22 cellular contexts compared by ENCODE assay signal in genomic region chr6:40011844-40012243, GRCh38.
A peak's percentile ranks its signal among the peaks of the same experiment; 100 is the strongest.
DNase-seq lines count a peak whose midpoint lies in the region; ATAC-seq, FAIRE-seq and TF ChIP-seq lines count a peak whose summit lies in the region.
"Had no signal": no experiment of that assay in that cellular context is flagged by ENCODE, and none has a peak within 500 bp of the region (broad histone marks: within the 10 kb centered on the region; RNA-seq: fewer than 3 reads in every experiment).

No MANE protein-coding gene starts in this region.

- CTCF ChIA-PET in K562 (lab: Yijun Ruan, JAX; ENCODE audit: low intra/inter-chr PET ratio), result no interaction called here

- BruUV-seq in K562 (replicated peaks; lab: Mats Ljungman, UMichigan), result no TSS peak

- 11% methylated on average over 4 of the region's 4 CpGs for WGBS in K562 (ENCODE audit: insufficient coverage, low coverage, missing lambda C conversion rate)
- 82% methylated on average over 4 of the region's 4 CpGs for WGBS in esophagus muscularis mucosa
- no CpG with 5 or more reads among the region's 4 CpGs for WGBS in trophoblast cell (ENCODE audit: extremely low coverage, insufficient coverage, insufficient read length)
- WGBS in mesenchymal stem cell, result 73% methylated on average over 4 of the region's 4 CpGs

- H3K27me3 ChIP-seq in K562 (ENCODE audit: control insufficient read depth in 2 of 2, insufficient read depth in 2 of 2, low read length in 2 of 2) (no peaks in the 10 kb centered on the region), esophagus muscularis mucosa (no peaks in the 10 kb centered on the region), trophoblast cell (ENCODE audit: insufficient read depth, low read length) (no peaks in the 10 kb centered on the region), mesenchymal stem cell (ENCODE audit: control insufficient read depth in 1 of 2, insufficient read depth in 1 of 2, low read length in 2 of 2) (peaks cover 0 to 3% of the 10 kb centered on the region in 2 experiments)

- H3K4me3 ChIP-seq in K562, result no peak overlapping the region
- no peak overlapping the region for H3K4me3 ChIP-seq in esophagus muscularis mucosa
- H3K4me3 ChIP-seq in trophoblast cell (ENCODE audit: low read depth, low read length), result no peak overlapping the region
- no peak overlapping the region for H3K4me3 ChIP-seq in mesenchymal stem cell (ENCODE audit: insufficient read depth in 1 of 2, low read depth in 1 of 2, low read length in 2 of 2)
- H3K4me3 ChIP-seq: HAP-1 had no signal

- DNase-seq in HT1080 (ENCODE audit: low read depth), result peak; percentile 1
- DNase-seq in K562 (ENCODE audit: extremely low read depth in 1 of 4, low spot score in 3 of 4), result no peak
- peak; percentile 82 for DNase-seq in esophagus muscularis mucosa (ENCODE audit: extremely low spot score)
- peak; percentile 65 to 78 for DNase-seq in trophoblast cell
- DNase-seq in NCI-H510A (lab: John Stamatoyannopoulos, UW), result no peak
- DNase-seq in mesenchymal stem cell, result no peak
- DNase-seq in SKM-1 (lab: John Stamatoyannopoulos, UW; ENCODE audit: unreplicated experiment), result no peak
- DNase-seq: ACHN, AML-193, DMS79 treated with DMSO at 0.1 percent for 48 hours, KBM-7, MV-4-11, NCI-H187, NCI-H2107, NCI-H2227 treated with DMSO at 0.1 percent for 48 hours, NCI-H524, PC-3, SIG-M5 had no signal

- H3K9me1 ChIP-seq in K562 (ENCODE audit: control insufficient read depth, insufficient read depth, low read length), result no peaks in the 10 kb centered on the region

- H2BK12ac ChIP-seq in trophoblast cell (ENCODE audit: low read length) (no peak overlapping the region), mesenchymal stem cell (ENCODE audit: low read length in 2 of 2) (no peak overlapping the region)

- H3K4me1 ChIP-seq in K562 (replicated peaks in 1 of 2; ENCODE audit: control insufficient read depth in 2 of 2, insufficient read depth in 2 of 2, low read length in 2 of 2) (no peaks in the 10 kb centered on the region), esophagus muscularis mucosa (no peaks in the 10 kb centered on the region), trophoblast cell (ENCODE audit: control insufficient read depth in 1 of 2, insufficient read depth in 2 of 2, low read length in 2 of 2) (peaks cover 0 to 2% of the 10 kb centered on the region in 2 experiments), mesenchymal stem cell (ENCODE audit: control insufficient read depth, insufficient read depth, low read depth, low read length) (no peaks in the 10 kb centered on the region)
- H3K4me1 ChIP-seq: HAP-1 had no signal

- H3K9me3 ChIP-seq in K562 (replicated peaks; ENCODE audit: control insufficient read depth, insufficient read depth, low read depth, low read length) (no peaks in the 10 kb centered on the region), esophagus muscularis mucosa (peaks cover 0 to 12% (median 3%) of the 10 kb centered on the region in 4 donors), trophoblast cell (ENCODE audit: insufficient read depth, low read depth, low read length) (peaks cover 1% of the 10 kb centered on the region), mesenchymal stem cell (ENCODE audit: control insufficient read depth, low read length) (peaks cover 12% of the 10 kb centered on the region)
- H3K9me3 ChIP-seq: HAP-1 had no signal

- no peaks in the 10 kb centered on the region for H4K20me1 ChIP-seq in K562 (replicated peaks; ENCODE audit: control insufficient read depth, insufficient read depth, low read length)

- H2AFZ ChIP-seq in K562 (ENCODE audit: low read depth, low read length) (no peak overlapping the region), trophoblast cell (ENCODE audit: insufficient read depth, low read length, poor library complexity) (no peak overlapping the region), mesenchymal stem cell (ENCODE audit: low read depth, low read length) (no peak overlapping the region)

- H3K79me1 ChIP-seq in trophoblast cell (ENCODE audit: low read length), result no peaks in the 10 kb centered on the region
- H3K79me1 ChIP-seq in mesenchymal stem cell (replicated peaks; ENCODE audit: low read length, poor library complexity, severe bottlenecking), result no peaks in the 10 kb centered on the region

- H3K9ac ChIP-seq in K562 (ENCODE audit: insufficient read depth in 1 of 2, low read depth in 2 of 2, low read length in 2 of 2) (no peak overlapping the region), trophoblast cell (ENCODE audit: low read length) (no peak overlapping the region), mesenchymal stem cell (ENCODE audit: low read length) (no peak overlapping the region)

- in situ Hi-C loops in K562 (cut with MboI), result no loop called here

- no peak overlapping the region for H3K23ac ChIP-seq in trophoblast cell (ENCODE audit: low read length)
- H3K23ac ChIP-seq in mesenchymal stem cell (ENCODE audit: low read length in 2 of 2), result no peak overlapping the region

- TF ChIP-seq RAD21 in K562 (CRISPR knock-in tag; conservative IDR thresholded peaks at IDR 0.05 in 1 of 2, IDR thresholded peaks at IDR 0.05 in 1 of 2), result no peak

- H3K4me2 ChIP-seq in K562 (ENCODE audit: insufficient read depth, low read length) (no peak overlapping the region), trophoblast cell (ENCODE audit: low read length) (no peak overlapping the region), mesenchymal stem cell (ENCODE audit: low read length, poor library complexity, severe bottlenecking) (no peak overlapping the region)

- H3K27ac ChIP-seq in K562 (ENCODE audit: extremely low read depth, low read depth, low read length) (no peak overlapping the region), esophagus muscularis mucosa (replicated peaks in 1 of 4) (no peak overlapping the region), trophoblast cell (ENCODE audit: low read depth, low read length) (no peak overlapping the region), mesenchymal stem cell (ENCODE audit: low read length, poor library complexity, severe bottlenecking) (no peak overlapping the region)
- H3K27ac ChIP-seq: C4-2B, RWPE1 had no signal

- H4K91ac ChIP-seq in trophoblast cell (ENCODE audit: low read depth, low read length) (no peak overlapping the region), mesenchymal stem cell (ENCODE audit: low read length) (no peak overlapping the region)

- intact Hi-C loops in K562 (cut with micrococcal nuclease), result no loop called here
- intact Hi-C loops in esophagus muscularis mucosa (cut with DNase I), result no loop called here

- H3K18ac ChIP-seq in trophoblast cell (ENCODE audit: low read length), result no peak overlapping the region
- no peak overlapping the region for H3K18ac ChIP-seq in mesenchymal stem cell (ENCODE audit: low read depth in 1 of 2, low read length in 2 of 2)

- no peak for TF ChIP-seq CTCF in K562 (IDR thresholded peaks at IDR 0.05 in 2 of 3, conservative IDR thresholded peaks at IDR 0.05 in 1 of 3; ENCODE audit: insufficient read depth in 2 of 3, low read depth in 1 of 3, low read length in 3 of 3)
- TF ChIP-seq CTCF in esophagus muscularis mucosa (IDR thresholded peaks at IDR 0.05), result no peak

- no peak overlapping the region for H4K12ac ChIP-seq in trophoblast cell (ENCODE audit: low read depth, low read length)

- H2AK5ac ChIP-seq in trophoblast cell (ENCODE audit: low read length) (no peak overlapping the region), mesenchymal stem cell (ENCODE audit: low read length, severe bottlenecking) (no peak overlapping the region)

- H3K4ac ChIP-seq in trophoblast cell (ENCODE audit: low read depth, low read length) (no peak overlapping the region), mesenchymal stem cell (ENCODE audit: low read depth in 1 of 2, low read length in 2 of 2) (no peak overlapping the region)

- H4K8ac ChIP-seq in trophoblast cell (ENCODE audit: low read depth, low read length) (no peak overlapping the region), mesenchymal stem cell (ENCODE audit: low read length) (no peak overlapping the region)

- no peak for ATAC-seq in K562
- ATAC-seq: PC-3 had no signal

- TF ChIP-seq EP300 in K562 (IDR thresholded peaks at IDR 0.05; ENCODE audit: low read length) (no peak), esophagus muscularis mucosa (IDR thresholded peaks at IDR 0.05) (no peak)

- no peak overlapping the region for H2BK15ac ChIP-seq in mesenchymal stem cell (ENCODE audit: low read depth, poor library complexity, severe bottlenecking)

- POLR2A ChIA-PET in K562 (lab: Yijun Ruan, JAX), result interaction anchor here (0.6 kb wide), 1 partner anchor 634 kb away, joined by 3 read pairs; no protein-coding TSS in a partner anchor

- H3K14ac ChIP-seq in trophoblast cell (ENCODE audit: low read length) (no peak overlapping the region), mesenchymal stem cell (ENCODE audit: low read length in 2 of 2) (no peak overlapping the region)

- no peak for FAIRE-seq in K562 (lab: Jason Lieb, UNC)
- FAIRE-seq: G401.6 had no signal

- no peaks in the 10 kb centered on the region for H3K36me3 ChIP-seq in K562 (ENCODE audit: control insufficient read depth, insufficient read depth, low read length)
- no peaks in the 10 kb centered on the region for H3K36me3 ChIP-seq in esophagus muscularis mucosa
- no peaks in the 10 kb centered on the region for H3K36me3 ChIP-seq in trophoblast cell (ENCODE audit: control insufficient read depth in 1 of 2, insufficient read depth in 2 of 2, low read length in 2 of 2)
- no peaks in the 10 kb centered on the region for H3K36me3 ChIP-seq in mesenchymal stem cell (ENCODE audit: control insufficient read depth in 1 of 2, insufficient read depth in 2 of 2, low read depth in 1 of 2, low read length in 2 of 2)
- H3K36me3 ChIP-seq: HAP-1 had no signal

- H2BK120ac ChIP-seq in trophoblast cell (ENCODE audit: insufficient read depth, low read length, poor library complexity) (no peak overlapping the region), mesenchymal stem cell (ENCODE audit: low read depth, low read length) (no peak overlapping the region)

- H3K79me2 ChIP-seq in K562 (ENCODE audit: control insufficient read depth, insufficient read depth, low read length), result no peaks in the 10 kb centered on the region
- H3K79me2 ChIP-seq in trophoblast cell (ENCODE audit: control insufficient read depth, insufficient read depth, low read length, poor library complexity), result no peaks in the 10 kb centered on the region

- H2BK5ac ChIP-seq in trophoblast cell (ENCODE audit: low read depth, low read length, poor library complexity) (no peak overlapping the region), mesenchymal stem cell (ENCODE audit: low read depth, low read length, poor library complexity, severe bottlenecking) (no peak overlapping the region)

- TF ChIP-seq POLR2A in K562 (conservative IDR thresholded peaks at IDR 0.05) (no peak), esophagus muscularis mucosa (IDR thresholded peaks at IDR 0.05; ENCODE audit: low read depth) (no peak)

TF ChIP-seq in K562, 482 proteins besides CTCF, POLR2A, EP300 and RAD21 (continues in another document):
- TF ChIP-seq FIP1L1 (IDR thresholded peaks at IDR 0.05; ENCODE audit: low read depth, low read length, poor library complexity, severe bottlenecking), result no peak

Comparison
In these comparisons a context has a peak if more than half of its experiments do, and no peak if none do; other contexts are left out.
1. DNase-seq: peak in HT1080 (single experiment), esophagus muscularis mucosa (single experiment) and trophoblast cell (2 of 2); none in K562 (0 of 4), NCI-H510A (single experiment), mesenchymal stem cell (single experiment) and SKM-1 (single experiment).